Comparison of ENCODE assay signal across 16 cellular contexts in the genomic region with DNA sequence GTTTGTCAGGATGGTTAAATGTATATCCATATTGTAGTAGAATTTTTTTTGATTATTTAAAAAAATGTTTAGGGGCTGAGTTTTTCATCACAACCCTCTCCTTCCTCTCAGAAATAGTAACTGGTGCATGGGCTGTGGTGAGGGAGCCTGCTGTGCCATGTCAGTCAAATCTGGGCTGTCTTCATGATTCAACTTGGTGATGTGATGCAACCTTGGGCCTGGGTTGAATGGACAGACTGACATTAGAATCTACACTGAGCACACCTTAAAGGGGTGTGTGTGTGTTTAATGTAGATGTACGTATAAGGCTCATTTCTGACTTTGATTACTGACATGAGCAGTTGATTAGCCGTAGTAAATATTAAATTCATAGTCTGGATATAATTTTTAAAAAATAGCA. TPM values are rescaled to one million over a fixed set of nuclear protein-coding genes. Genes with fewer than 3 reads are reported as not detected.
DNase-seq lines count a peak whose midpoint lies in the region; ATAC-seq, FAIRE-seq and TF ChIP-seq lines count a peak whose summit lies in the region.
"Had no signal": no experiment of that assay in that cellular context is flagged by ENCODE, and none has a peak within 500 bp of the region (broad histone marks: within the 10 kb centered on the region; RNA-seq: fewer than 3 reads in every experiment).

No MANE protein-coding gene starts in this region.

- H3K9ac ChIP-seq in keratinocyte (ENCODE audit: control insufficient read depth, extremely low read depth, insufficient read depth, low read length): peak overlapping the region; percentile 23

- no peaks in the 10 kb centered on the region for H3F3A ChIP-seq in GM23338 (replicated peaks; ENCODE audit: low read depth)

- peak overlapping the region; percentile 17; the same call in 1 of the 2 replicates for H3K4me2 ChIP-seq in GM23338
- H3K4me2 ChIP-seq in keratinocyte (ENCODE audit: control insufficient read depth, extremely low read depth, insufficient read depth, low read depth, low read length): peak overlapping the region; percentile 74

- no peaks in the 10 kb centered on the region for H3K9me3 ChIP-seq in keratinocyte (ENCODE audit: control insufficient read depth, low read depth, low read length)
- H3K9me3 ChIP-seq: BE2C had no signal

- no peak for DNase-seq in GM23338 (ENCODE audit: low spot score)
- peak; percentile 50 for DNase-seq in LHCN-M2 (ENCODE audit: low read depth)
- peak; percentile 48 for DNase-seq in SIG-M5 treated with dmso at 0.1 percent for 504 hours (lab: John Stamatoyannopoulos, UW; ENCODE audit: unreplicated experiment)
- DNase-seq in keratinocyte (ENCODE audit: low read depth, low spot score): no peak
- no peak for DNase-seq in AG08395 (ENCODE audit: low spot score)
- no peak for DNase-seq in T-cell
- DNase-seq: activated CD4-positive, alpha-beta T cell treated with anti-CD3 and anti-CD28 coated beads, Interleukin-2, amount 10 ng/mL, durations not matched to agents 24 days and 14 days; amniotic stem cell; BE2C; cerebellar nuclear complex; NCI-H2081 treated with DMSO at 0.1 percent for 48 hours; nephron progenitor cell; SHP77 treated with DMSO at 0.1 percent for 48 hours; substantia nigra had no signal

- dilution Hi-C loops in keratinocyte (cut with MboI; ENCODE audit: extremely low pct_ligation_motif_present, low sequenced_read_pairs): no loop called here

- H3K4me1 Mint-ChIP-seq in GM23338 (peaks cover 50% of the 10 kb centered on the region), T-cell (peaks cover 55 to 66% (median 60%) of the 10 kb centered on the region in 3 donors)

- peaks cover 45% of the 10 kb centered on the region for H3K4me1 ChIP-seq in GM23338 (ENCODE audit: insufficient read depth)
- peaks cover 54% of the 10 kb centered on the region for H3K4me1 ChIP-seq in keratinocyte (ENCODE audit: control insufficient read depth, extremely low read depth, insufficient read depth, low read length)

- H3K4me3 ChIP-seq in GM23338 (no peak overlapping the region), keratinocyte (ENCODE audit: control insufficient read depth in 2 of 3, extremely low read depth in 1 of 3, insufficient read depth in 2 of 3, low read depth in 1 of 3, low read length in 3 of 3) (no peak overlapping the region)
- H3K4me3 ChIP-seq: lung had no signal

- peak; percentile 79 for FAIRE-seq in keratinocyte (lab: Jason Lieb, UNC)

- H3K9me3 Mint-ChIP-seq in GM23338 (no peaks in the 10 kb centered on the region), T-cell (no peaks in the 10 kb centered on the region)
- H3K9me3 Mint-ChIP-seq: activated CD4-positive, alpha-beta T cell treated with anti-CD3 and anti-CD28 coated beads, Interleukin-2, amount 10 ng/mL, durations not matched to agents 24 days and 14 days; nephron progenitor cell had no signal

- CTCF ChIA-PET in T-cell (lab: Charles Lee): interaction anchor here in 1 of 2 donors (0.6 to 0.9 kb wide), 2 partner anchors 9 to 82 kb away, joined by 3 to 7 read pairs; no protein-coding TSS in a partner anchor

- no peaks in the 10 kb centered on the region for H3K27me3 ChIP-seq in GM23338 (ENCODE audit: insufficient read depth)
- no peaks in the 10 kb centered on the region for H3K27me3 ChIP-seq in keratinocyte (ENCODE audit: control insufficient read depth, extremely low read depth, insufficient read depth, low read length)
- H3K27me3 ChIP-seq: BE2C had no signal

- H3K36me3 Mint-ChIP-seq in GM23338 (ENCODE audit: low read depth) (peaks cover 6% of the 10 kb centered on the region), T-cell (peaks cover 11% of the 10 kb centered on the region)

- H3K27ac Mint-ChIP-seq in GM23338: peak overlapping the region; percentile 84
- no peak overlapping the region for H3K27ac Mint-ChIP-seq in T-cell
- H3K27ac Mint-ChIP-seq: activated CD4-positive, alpha-beta T cell treated with anti-CD3 and anti-CD28 coated beads, Interleukin-2, amount 10 ng/mL, durations not matched to agents 24 days and 14 days; nephron progenitor cell had no signal

- no peak for TF ChIP-seq CTCF in GM23338 (conservative IDR thresholded peaks at IDR 0.05; ENCODE audit: low read depth in 2 of 2)
- TF ChIP-seq CTCF in keratinocyte (optimal IDR thresholded peaks at IDR 0.05 in 1 of 3, IDR thresholded peaks at IDR 0.05 in 1 of 3, conservative IDR thresholded peaks at IDR 0.05 in 1 of 3; ENCODE audit: extremely low read depth in 1 of 3, insufficient read depth in 2 of 3, low read length in 3 of 3): no peak

- H4K20me1 ChIP-seq in GM23338 (replicated peaks; ENCODE audit: insufficient read depth): peaks cover 19% of the 10 kb centered on the region
- no peaks in the 10 kb centered on the region for H4K20me1 ChIP-seq in keratinocyte (ENCODE audit: control insufficient read depth, extremely low read depth, insufficient read depth, low read length)

- no peaks in the 10 kb centered on the region for H3K9me2 ChIP-seq in GM23338 (ENCODE audit: insufficient read depth)

- ATAC-seq in GM23338 (no peak), T-cell (replicated peaks in 1 of 4) (no peak), GM21515 (IDR thresholded peaks at IDR 0.05; ENCODE audit: unreplicated experiment) (no peak)

- POLR2A ChIA-PET in T-cell (lab: Charles Lee): interaction anchor here (0.6 to 0.7 kb wide), 4 partner anchors 10 to 1260 kb away, joined by 5 to 15 read pairs (median 8); partner anchors contain the start of gene ABCC10 (in 1 of the 2)

- H3K27me3 Mint-ChIP-seq in GM23338 (ENCODE audit: insufficient read depth, low read depth, poor library complexity) (peaks cover 5% of the 10 kb centered on the region), T-cell (no peaks in the 10 kb centered on the region)
- H3K27me3 Mint-ChIP-seq: activated CD4-positive, alpha-beta T cell treated with anti-CD3 and anti-CD28 coated beads, Interleukin-2, amount 10 ng/mL, durations not matched to agents 24 days and 14 days had no signal

- H3K36me3 ChIP-seq in GM23338 (ENCODE audit: insufficient read depth): no peaks in the 10 kb centered on the region
- H3K36me3 ChIP-seq in keratinocyte (ENCODE audit: control insufficient read depth in 2 of 2, extremely low read depth in 1 of 2, insufficient read depth in 2 of 2, low read length in 2 of 2): peaks cover 5% of the 10 kb centered on the region in 2 experiments
- H3K36me3 ChIP-seq: BE2C had no signal

- H3K79me2 ChIP-seq in GM23338 (replicated peaks; ENCODE audit: insufficient read depth) (peaks cover 82% of the 10 kb centered on the region), keratinocyte (ENCODE audit: control insufficient read depth, insufficient read depth, low read length) (peaks cover 53% of the 10 kb centered on the region)

- H3K27ac ChIP-seq in GM23338 (ENCODE audit: low read depth) (0 out of 2 replicates have a peak overlapping the region, but pooled peaks have one; percentile 70), keratinocyte (ENCODE audit: control insufficient read depth, insufficient read depth, low read length) (peak overlapping the region; percentile 76)

- H2AFZ ChIP-seq in GM23338 (no peak overlapping the region), keratinocyte (ENCODE audit: control insufficient read depth, low read length) (no peak overlapping the region)

- H3K9me1 ChIP-seq in keratinocyte (ENCODE audit: control insufficient read depth, extremely low read depth, insufficient read depth, low read length): no peaks in the 10 kb centered on the region

- 0 out of 3 replicates have a peak overlapping the region, but pooled peaks have one; percentile 5 for H3K4me3 Mint-ChIP-seq in GM23338
- H3K4me3 Mint-ChIP-seq in T-cell: no peak overlapping the region
- H3K4me3 Mint-ChIP-seq: activated CD4-positive, alpha-beta T cell treated with anti-CD3 and anti-CD28 coated beads, Interleukin-2, amount 10 ng/mL, durations not matched to agents 24 days and 14 days; nephron progenitor cell had no signal

RNA-seq across cellular contexts. Expression of gene TJAP1, which starts 3.7 kb away (rescaled TPM):
- 33.3 and 34.3 TPM in 2 replicates for total RNA-seq in GM23338 (2014; rRNA removed; shearing (Covaris generic))
- polyA plus RNA-seq in GM23338 (2016; fragmentation: Nextera tagmentation; extraction: Ambion mirVana): 16.9 and 17.6 TPM in 2 replicates
- total RNA-seq in LHCN-M2 (2014; rRNA removed): 27.0 and 32.8 TPM in 2 replicates
- polyA plus RNA-seq in LHCN-M2 (2012): 18.7 TPM
- 17.2 to 45.5 TPM (median 23.3 TPM) in 3 replicates for polyA plus RNA-seq in keratinocyte
- polyA plus RNA-seq in keratinocyte (2011; ENCODE audit: low read depth): 41.6 TPM
- 14.3 and 25.4 TPM in 2 replicates for polyA plus RNA-seq in keratinocyte (2011; cell fraction: cytosol; rRNA removed)
- polyA plus RNA-seq in keratinocyte (2011; cell fraction: nucleus; rRNA removed): 78.8 and 84.0 TPM in 2 replicates
- 12.6 and 28.6 TPM in 2 replicates for polyA plus RNA-seq in keratinocyte (2012; ENCODE audit: low replicate concordance)
- polyA minus RNA-seq in keratinocyte: 10.4 to 24.4 TPM (median 16.7 TPM) in 3 replicates
- polyA minus RNA-seq in keratinocyte (2011; cell fraction: cytosol; rRNA and poly(A)+ RNA removed): 11.7 TPM
- polyA minus RNA-seq in keratinocyte (2011; cell fraction: nucleus; rRNA and poly(A)+ RNA removed): 11.8 and 19.6 TPM in 2 replicates
- 10 to 100 TPM; 30.8 to 51.9 (median 50.6) TPM for total RNA-seq in T-cell

RNA-seq across cellular contexts. Expression of gene DLK2, which starts 25.7 kb away (rescaled TPM):
- total RNA-seq in GM23338 (2014; rRNA removed; shearing (Covaris generic)): 0.16 and 0.21 TPM in 2 replicates
- 0.47 and 0.57 TPM in 2 replicates for polyA plus RNA-seq in GM23338 (2016; fragmentation: Nextera tagmentation; extraction: Ambion mirVana)
- total RNA-seq in LHCN-M2 (2014; rRNA removed): 2.4 and 4.4 TPM in 2 replicates
- 5.2 TPM for polyA plus RNA-seq in LHCN-M2 (2012)
- polyA plus RNA-seq in keratinocyte: 19.8 to 32.2 TPM (median 31.6 TPM) in 3 replicates
- 2.2 TPM for polyA plus RNA-seq in keratinocyte (2011; ENCODE audit: low read depth)
- polyA plus RNA-seq in keratinocyte (2011; cell fraction: cytosol; rRNA removed): 21.9 and 51.1 TPM in 2 replicates
- 55.1 and 77.8 TPM in 2 replicates for polyA plus RNA-seq in keratinocyte (2011; cell fraction: nucleus; rRNA removed)
- 20.2 and 38.7 TPM in 2 replicates for polyA plus RNA-seq in keratinocyte (2012; ENCODE audit: low replicate concordance)
- 23.2 to 88.5 TPM (median 28.0 TPM) in 3 replicates for polyA minus RNA-seq in keratinocyte
- 67.7 TPM for polyA minus RNA-seq in keratinocyte (2011; cell fraction: cytosol; rRNA and poly(A)+ RNA removed)
- polyA minus RNA-seq in keratinocyte (2011; cell fraction: nucleus; rRNA and poly(A)+ RNA removed): 34.7 and 38.7 TPM in 2 replicates
- total RNA-seq in T-cell: 1 to 10 TPM in 4 of 5 donors, under 1 TPM in 1; 0.47 to 2.1 (median 1.4) TPM

RNA-seq across cellular contexts. Expression of gene LRRC73, which starts 29.1 kb away (rescaled TPM):
- total RNA-seq in GM23338 (2014; rRNA removed; shearing (Covaris generic)): 0.08 and 0.59 TPM in 2 replicates
- polyA plus RNA-seq in GM23338 (2016; fragmentation: Nextera tagmentation; extraction: Ambion mirVana): 0.26 TPM in 1 of 2 replicates, not detected in the other
- total RNA-seq in LHCN-M2 (2014; rRNA removed): 1.2 TPM in 2 replicates
- 1.5 TPM for polyA plus RNA-seq in LHCN-M2 (2012)
- 0.16 to 0.40 TPM (median 0.18 TPM) in 3 replicates for polyA plus RNA-seq in keratinocyte
- 0.12 TPM for polyA plus RNA-seq in keratinocyte (2011; ENCODE audit: low read depth)
- polyA plus RNA-seq in keratinocyte (2011; cell fraction: cytosol; rRNA removed): 0.22 and 0.55 TPM in 2 replicates
- 0.27 and 0.49 TPM in 2 replicates for polyA plus RNA-seq in keratinocyte (2011; cell fraction: nucleus; rRNA removed)
- polyA plus RNA-seq in keratinocyte (2012; ENCODE audit: low replicate concordance): 0.35 and 0.49 TPM in 2 replicates
- polyA minus RNA-seq in keratinocyte: 0.26 to 0.30 TPM in 2 of 3 replicates, not detected in the other
- polyA minus RNA-seq in keratinocyte (2011; cell fraction: cytosol; rRNA and poly(A)+ RNA removed): not detected
- not detected in 2 replicates for polyA minus RNA-seq in keratinocyte (2011; cell fraction: nucleus; rRNA and poly(A)+ RNA removed)
- total RNA-seq in T-cell: under 1 TPM in 3 of 5 donors, not detected in 2; 0.53 to 0.95 (median 0.76) TPM

RNA-seq across cellular contexts. Expression of gene YIPF3, which starts 35.7 kb away (rescaled TPM):
- total RNA-seq in GM23338 (2014; rRNA removed; shearing (Covaris generic)): 94.3 and 119 TPM in 2 replicates
- polyA plus RNA-seq in GM23338 (2016; fragmentation: Nextera tagmentation; extraction: Ambion mirVana) (60.6 and 64.4 TPM in 2 replicates), keratinocyte (120 to 138 TPM (median 136 TPM) in 3 replicates)
- total RNA-seq in LHCN-M2 (2014; rRNA removed) (161 and 168 TPM in 2 replicates), T-cell (10 to 100 TPM; 43.7 to 85.0 (median 80.0) TPM)
- 125 TPM for polyA plus RNA-seq in LHCN-M2 (2012)
- 29.2 TPM for polyA plus RNA-seq in keratinocyte (2011; ENCODE audit: low read depth)
- polyA plus RNA-seq in keratinocyte (2011; cell fraction: cytosol; rRNA removed): 103 and 104 TPM in 2 replicates
- 154 and 155 TPM in 2 replicates for polyA plus RNA-seq in keratinocyte (2011; cell fraction: nucleus; rRNA removed)
- polyA plus RNA-seq in keratinocyte (2012; ENCODE audit: low replicate concordance): 63.0 and 89.2 TPM in 2 replicates
- 142 to 213 TPM (median 144 TPM) in 3 replicates for polyA minus RNA-seq in keratinocyte
- polyA minus RNA-seq in keratinocyte (2011; cell fraction: cytosol; rRNA and poly(A)+ RNA removed): 90.5 TPM
- polyA minus RNA-seq in keratinocyte (2011; cell fraction: nucleus; rRNA and poly(A)+ RNA removed): 57.6 and 64.5 TPM in 2 replicates

RNA-seq across cellular contexts. Expression of gene POLR1C, which starts 35.8 kb away (rescaled TPM):
- total RNA-seq in GM23338 (2014; rRNA removed; shearing (Covaris generic)): 18.1 and 26.6 TPM in 2 replicates
- 47.0 and 48.9 TPM in 2 replicates for polyA plus RNA-seq in GM23338 (2016; fragmentation: Nextera tagmentation; extraction: Ambion mirVana)
- total RNA-seq in LHCN-M2 (2014; rRNA removed): 44.8 and 53.9 TPM in 2 replicates
- 36.8 TPM for polyA plus RNA-seq in LHCN-M2 (2012)
- 99.6 to 121 TPM (median 119 TPM) in 3 replicates for polyA plus RNA-seq in keratinocyte
- polyA plus RNA-seq in keratinocyte (2011; ENCODE audit: low read depth): 34.9 TPM
- polyA plus RNA-seq in keratinocyte (2011; cell fraction: cytosol; rRNA removed): 69.9 and 106 TPM in 2 replicates
- 155 and 201 TPM in 2 replicates for polyA plus RNA-seq in keratinocyte (2011; cell fraction: nucleus; rRNA removed)
- polyA plus RNA-seq in keratinocyte (2012; ENCODE audit: low replicate concordance): 90.8 and 119 TPM in 2 replicates
- polyA minus RNA-seq in keratinocyte: 35.0 to 95.4 TPM (median 86.0 TPM) in 3 replicates
- polyA minus RNA-seq in keratinocyte (2011; cell fraction: cytosol; rRNA and poly(A)+ RNA removed): 38.0 TPM
- polyA minus RNA-seq in keratinocyte (2011; cell fraction: nucleus; rRNA and poly(A)+ RNA removed): 28.9 and 53.4 TPM in 2 replicates
- 10 to 100 TPM; 42.3 to 49.8 (median 46.1) TPM for total RNA-seq in T-cell

Comparison
In these comparisons a context has a peak if more than half of its experiments do, and no peak if none do; other contexts are left out.
1. DNase-seq: peak in LHCN-M2 (single experiment) and SIG-M5 treated with dmso at 0.1 percent for 504 hours (single experiment); none in GM23338 (single experiment), keratinocyte (single experiment), AG08395 (single experiment) and T-cell (0 of 34).